ENCODE assay signal across 16 cellular contexts in the genomic region with DNA sequence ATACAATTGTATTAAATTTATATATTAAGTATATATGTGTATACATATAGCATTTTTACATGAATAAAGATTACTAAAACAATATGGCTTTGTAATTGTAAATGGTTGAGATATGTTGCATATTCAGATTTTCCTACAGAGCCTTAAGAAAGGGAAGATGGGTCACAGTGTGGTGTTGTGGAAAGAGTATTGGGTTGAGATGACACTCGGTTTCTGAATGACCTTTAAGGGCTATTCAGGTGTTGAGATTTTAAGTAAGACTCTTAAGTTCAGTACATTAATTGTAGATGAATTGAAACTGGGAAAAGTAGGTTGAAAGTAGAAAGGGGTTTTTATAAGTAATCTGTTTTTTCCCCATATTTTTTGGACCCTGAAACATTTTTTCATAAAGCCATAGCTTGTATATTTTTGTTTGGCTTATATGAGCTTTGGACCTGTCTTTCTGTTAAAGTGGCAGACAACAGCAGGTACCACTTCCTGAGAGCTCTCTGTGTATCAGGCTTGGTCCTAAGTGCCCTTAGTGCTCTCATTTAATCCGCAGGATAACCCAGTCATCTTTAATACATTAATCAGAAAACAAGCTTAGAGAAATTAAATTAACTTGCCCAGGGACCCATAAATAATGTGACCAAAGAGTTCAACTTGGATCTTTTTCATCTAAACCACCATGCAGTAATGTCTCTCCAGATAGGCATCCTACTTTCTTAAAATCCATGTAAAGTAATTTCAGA. TPM values are rescaled to one million over a fixed set of nuclear protein-coding genes. Genes with fewer than 3 reads are reported as not detected.
DNase-seq lines count a peak whose midpoint lies in the region; ATAC-seq and TF ChIP-seq lines count a peak whose summit lies in the region.
"Had no signal": no experiment of that assay in that cellular context is flagged by ENCODE, and none has a peak within 500 bp of the region (broad histone marks: within the 10 kb centered on the region; RNA-seq: fewer than 3 reads in every experiment).

No MANE protein-coding gene starts in this region.

- H3K36me3 ChIP-seq in OCI-LY7 (ENCODE audit: insufficient read depth, low read length) (peaks cover 94% of the 10 kb centered on the region), left lung (peaks cover 0 to 88% of the 10 kb centered on the region in 2 donors)

- POLR2A ChIA-PET in activated CD8-positive, alpha-beta T cell treated with anti-CD3 and anti-CD28 coated beads for 36 hours (lab: Charles Lee) = no interaction called here
- POLR2A ChIA-PET in activated CD8-positive, alpha-beta T cell treated with anti-CD3 and anti-CD28 coated beads, Interleukin-2, amount 10 ng/mL, durations not matched to agents 7 days and 5 days (lab: Charles Lee) = no interaction called here
- POLR2A ChIA-PET in OCI-LY7 (lab: Charles Lee) = interaction anchor here (0.5 to 1.0 kb wide), 2 partner anchors 18 to 932 kb away, joined by 3 to 4 read pairs; no protein-coding TSS in a partner anchor

- H3K9me2 ChIP-seq in OCI-LY7 (ENCODE audit: insufficient read depth, low read length) = no peaks in the 10 kb centered on the region

- H3K9me3 Mint-ChIP-seq in activated CD8-positive, alpha-beta T cell treated with anti-CD3 and anti-CD28 coated beads for 36 hours = no peaks in the 10 kb centered on the region
- H3K9me3 Mint-ChIP-seq in activated CD8-positive, alpha-beta T cell treated with anti-CD3 and anti-CD28 coated beads, Interleukin-2, amount 10 ng/mL, durations not matched to agents 7 days and 5 days (ENCODE audit: insufficient read depth) = no peaks in the 10 kb centered on the region

- TF ChIP-seq CTCF in activated CD8-positive, alpha-beta T cell treated with anti-CD3 and anti-CD28 coated beads for 36 hours (IDR thresholded peaks at IDR 0.05) = no peak
- no peak for TF ChIP-seq CTCF in OCI-LY7 (conservative IDR thresholded peaks at IDR 0.05; ENCODE audit: low read length)
- no peak for TF ChIP-seq CTCF in left lung (IDR thresholded peaks at IDR 0.05)

- H3K36me3 Mint-ChIP-seq in activated CD8-positive, alpha-beta T cell treated with anti-CD3 and anti-CD28 coated beads for 36 hours (ENCODE audit: low read depth) = peaks cover 21% of the 10 kb centered on the region
- H3K36me3 Mint-ChIP-seq in activated CD8-positive, alpha-beta T cell treated with anti-CD3 and anti-CD28 coated beads, Interleukin-2, amount 10 ng/mL, durations not matched to agents 7 days and 5 days (ENCODE audit: low read depth) = peaks cover 45% of the 10 kb centered on the region

- no peaks in the 10 kb centered on the region for H4K20me1 ChIP-seq in OCI-LY7 (ENCODE audit: insufficient read depth, low read length)

- H3K27ac ChIP-seq in OCI-LY7 (ENCODE audit: low read depth, low read length, poor library complexity, severe bottlenecking) (no peak overlapping the region), left lung (no peak overlapping the region)
- H3K27ac ChIP-seq: BLaER1 treated with 17β-estradiol and CSF1 and Interleukin-3, amounts not matched to agents 10 nM and 100 nM had no signal

- intact Hi-C loops in activated CD8-positive, alpha-beta T cell treated with anti-CD3 and anti-CD28 coated beads for 36 hours (cut with micrococcal nuclease) = no loop called here
- intact Hi-C loops in OCI-LY7 (cut with micrococcal nuclease; ENCODE audit: unreplicated experiment) = no loop called here
- intact Hi-C loops in left lung (cut with DNase I) = no loop called here

- ATAC-seq in activated CD8-positive, alpha-beta T cell treated with anti-CD3 and anti-CD28 coated beads for 36 hours = peak; percentile 62
- no peak for ATAC-seq in activated CD8-positive, alpha-beta T cell treated with anti-CD3 and anti-CD28 coated beads, Interleukin-2, amount 10 ng/mL, durations not matched to agents 7 days and 5 days
- ATAC-seq in left lung = peak; percentile 30
- ATAC-seq: GM12878, K562 had no signal

- H2AFZ ChIP-seq in OCI-LY7 (ENCODE audit: low read length) = no peak overlapping the region

- H3K4me1 Mint-ChIP-seq in activated CD8-positive, alpha-beta T cell treated with anti-CD3 and anti-CD28 coated beads for 36 hours (ENCODE audit: low read depth) = peaks cover 22% of the 10 kb centered on the region
- H3K4me1 Mint-ChIP-seq in activated CD8-positive, alpha-beta T cell treated with anti-CD3 and anti-CD28 coated beads, Interleukin-2, amount 10 ng/mL, durations not matched to agents 7 days and 5 days (ENCODE audit: low read depth) = no peaks in the 10 kb centered on the region

- H3K27me3 Mint-ChIP-seq in activated CD8-positive, alpha-beta T cell treated with anti-CD3 and anti-CD28 coated beads for 36 hours = no peaks in the 10 kb centered on the region
- no peaks in the 10 kb centered on the region for H3K27me3 Mint-ChIP-seq in activated CD8-positive, alpha-beta T cell treated with anti-CD3 and anti-CD28 coated beads, Interleukin-2, amount 10 ng/mL, durations not matched to agents 7 days and 5 days (ENCODE audit: low read depth)

- peak; percentile 8 for DNase-seq in activated CD8-positive, alpha-beta T cell treated with anti-CD3 and anti-CD28 coated beads for 36 hours
- DNase-seq in activated CD8-positive, alpha-beta T cell treated with anti-CD3 and anti-CD28 coated beads, Interleukin-2, amount 10 ng/mL, durations not matched to agents 7 days and 5 days = no peak
- DNase-seq in D341Med (ENCODE audit: low spot score) (peak; percentile 51), OCI-LY7 (ENCODE audit: low spot score) (no peak), left lung (no peak), OCI-M1 (lab: John Stamatoyannopoulos, UW) (no peak), NCI-H2107 treated with DMSO at 0.1 percent for 48 hours (lab: John Stamatoyannopoulos, UW; ENCODE audit: unreplicated experiment) (no peak), NCI-H526 treated with DMSO at 0.1 percent for 48 hours (lab: John Stamatoyannopoulos, UW) (no peak)
- DNase-seq: DMS 273 treated with DMSO at 0.1 percent for 48 hours, GDM1, GOT3, NCI-H1436, NCI-H2029 treated with DMSO at 0.1 percent for 48 hours had no signal

- H3K4me2 ChIP-seq in OCI-LY7 (ENCODE audit: low read length) = no peak overlapping the region
- H3K4me2 ChIP-seq: BLaER1 treated with 17β-estradiol and CSF1 and Interleukin-3, amounts not matched to agents 10 nM and 100 nM had no signal

- H3K9me3 ChIP-seq in OCI-LY7 (ENCODE audit: low read length) (no peaks in the 10 kb centered on the region), left lung (no peaks in the 10 kb centered on the region)
- H3K9me3 ChIP-seq: BLaER1 treated with 17β-estradiol and CSF1 and Interleukin-3, amounts not matched to agents 10 nM and 100 nM had no signal

- no peaks in the 10 kb centered on the region for H3K79me2 ChIP-seq in OCI-LY7 (ENCODE audit: insufficient read depth, low read depth, low read length)

- CTCF ChIA-PET in activated CD8-positive, alpha-beta T cell treated with anti-CD3 and anti-CD28 coated beads for 36 hours (lab: Charles Lee) = interaction anchor here (1.2 kb wide), 1 partner anchor 298 kb away, joined by 3 read pairs; no protein-coding TSS in a partner anchor
- CTCF ChIA-PET in activated CD8-positive, alpha-beta T cell treated with anti-CD3 and anti-CD28 coated beads, Interleukin-2, amount 10 ng/mL, durations not matched to agents 7 days and 5 days (lab: Charles Lee) = interaction anchor here (0.6 to 1.2 kb wide), 2 partner anchors 8 to 1341 kb away, joined by 3 read pairs; no protein-coding TSS in a partner anchor
- CTCF ChIA-PET in OCI-LY7 (lab: Charles Lee; ENCODE audit: unreplicated experiment) = no interaction called here

- BruUV-seq in OCI-LY7 (replicated peaks; lab: Mats Ljungman, UMichigan) = TSS peak; percentile 7

- H3K27ac Mint-ChIP-seq in activated CD8-positive, alpha-beta T cell treated with anti-CD3 and anti-CD28 coated beads for 36 hours = peak overlapping the region; percentile 2
- no peak overlapping the region for H3K27ac Mint-ChIP-seq in activated CD8-positive, alpha-beta T cell treated with anti-CD3 and anti-CD28 coated beads, Interleukin-2, amount 10 ng/mL, durations not matched to agents 7 days and 5 days

- H3K27me3 ChIP-seq in left lung = no peaks in the 10 kb centered on the region
- H3K27me3 ChIP-seq: BLaER1 treated with 17β-estradiol and CSF1 and Interleukin-3, amounts not matched to agents 10 nM and 100 nM had no signal

- H3K4me1 ChIP-seq in OCI-LY7 (ENCODE audit: insufficient read depth, low read length, poor library complexity, severe bottlenecking) (no peaks in the 10 kb centered on the region), left lung (no peaks in the 10 kb centered on the region)

- H3K4me3 ChIP-seq in OCI-LY7 (ENCODE audit: low read depth, low read length, poor library complexity, severe bottlenecking) = no peak overlapping the region
- no peak overlapping the region for H3K4me3 ChIP-seq in left lung
- H3K4me3 ChIP-seq: BLaER1 treated with 17β-estradiol and CSF1 and Interleukin-3, amounts not matched to agents 10 nM and 100 nM; GM12878; K562 had no signal

- H3K4me3 Mint-ChIP-seq in activated CD8-positive, alpha-beta T cell treated with anti-CD3 and anti-CD28 coated beads for 36 hours = no peak overlapping the region
- H3K4me3 Mint-ChIP-seq in activated CD8-positive, alpha-beta T cell treated with anti-CD3 and anti-CD28 coated beads, Interleukin-2, amount 10 ng/mL, durations not matched to agents 7 days and 5 days = no peak overlapping the region

RNA-seq across cellular contexts. Expression of a gene that starts 48.5 kb away (rescaled TPM):
- total RNA-seq in activated CD8-positive, alpha-beta T cell treated with anti-CD3 and anti-CD28 coated beads for 36 hours = 1 to 10 TPM; 8.1 to 9.0 TPM
- total RNA-seq in activated CD8-positive, alpha-beta T cell treated with anti-CD3 and anti-CD28 coated beads, Interleukin-2, amount 10 ng/mL, durations not matched to agents 7 days and 5 days = 1 to 10 TPM; 1.7 to 2.3 TPM
- total RNA-seq in OCI-LY7 (2014; rRNA removed; shearing (Covaris generic)) = 0.05 and 0.19 TPM in 2 replicates
- total RNA-seq in OCI-LY7 (2022) (0.27 TPM in 1 of 2 replicates, not detected in the other), left lung (100 to 1,000 TPM in 1 of 2 donors, 10 to 100 TPM in 1; 93.3 to 151 TPM)

Comparison
In these comparisons a context has a peak if more than half of its experiments do, and no peak if none do; other contexts are left out.
1. DNase-seq: peak in activated CD8-positive, alpha-beta T cell treated with anti-CD3 and anti-CD28 coated beads for 36 hours (single experiment) and D341Med (single experiment); none in activated CD8-positive, alpha-beta T cell treated with anti-CD3 and anti-CD28 coated beads, Interleukin-2, amount 10 ng/mL, durations not matched to agents 7 days and 5 days (single experiment), OCI-LY7 (single experiment), left lung (0 of 2), OCI-M1 (single experiment), NCI-H2107 treated with DMSO at 0.1 percent for 48 hours (single experiment) and NCI-H526 treated with DMSO at 0.1 percent for 48 hours (single experiment).
2. RNA of a gene that starts 48.5 kb away (total RNA-seq): 93.3 to 151 TPM in left lung; 8.1 to 9.0 TPM in activated CD8-positive, alpha-beta T cell treated with anti-CD3 and anti-CD28 coated beads for 36 hours, 1.7 to 2.3 TPM in activated CD8-positive, alpha-beta T cell treated with anti-CD3 and anti-CD28 coated beads, Interleukin-2, amount 10 ng/mL, durations not matched to agents 7 days and 5 days and 0.05 to 0.27 TPM in OCI-LY7; every median in the first group is over 4 times any median in the second.